11 cellular contexts compared by ENCODE assay signal in the genomic region with DNA sequence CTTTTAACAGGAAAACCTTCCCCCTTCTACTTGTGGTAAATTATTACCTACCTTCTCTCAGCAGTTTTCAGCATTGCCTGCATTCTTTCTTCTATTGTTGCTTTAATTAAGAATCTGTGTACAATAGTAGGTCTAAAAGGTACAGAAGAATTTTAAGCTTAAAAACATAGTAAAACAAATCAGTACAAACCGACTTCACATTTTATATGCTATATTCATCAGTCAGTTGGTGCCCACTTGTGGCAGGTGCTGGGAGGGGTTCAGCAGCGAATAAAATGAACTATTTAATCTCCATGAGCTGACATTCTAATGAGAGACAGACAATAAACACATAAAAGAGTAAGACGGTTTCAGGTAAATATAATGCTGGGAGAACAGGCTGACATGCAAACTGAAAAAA.
DNase-seq lines count a peak whose midpoint lies in the region; ATAC-seq, FAIRE-seq and TF ChIP-seq lines count a peak whose summit lies in the region.
"Had no signal": no experiment of that assay in that cellular context is flagged by ENCODE, and none has a peak within 500 bp of the region (broad histone marks: within the 10 kb centered on the region; RNA-seq: fewer than 3 reads in every experiment).

No MANE protein-coding gene starts in this region.

- H3K79me2 ChIP-seq in Loucy (ENCODE audit: insufficient read depth, low read length) (no peaks in the 10 kb centered on the region), neural cell (replicated peaks; ENCODE audit: insufficient read depth, low read length) (no peaks in the 10 kb centered on the region)

- no peaks in the 10 kb centered on the region for H3K4me1 ChIP-seq in Loucy (ENCODE audit: insufficient read depth, low read length, poor library complexity, severe bottlenecking)
- H3K4me1 ChIP-seq: BLaER1 had no signal

- H3K4me2 ChIP-seq in Loucy (ENCODE audit: low read depth, low read length, poor library complexity, severe bottlenecking) (no peak overlapping the region), neural cell (ENCODE audit: low read length) (no peak overlapping the region)
- H3K4me2 ChIP-seq: BLaER1 had no signal

- H4K20me1 ChIP-seq in Loucy (ENCODE audit: insufficient read depth, low read length, poor library complexity, severe bottlenecking) = no peaks in the 10 kb centered on the region
- no peaks in the 10 kb centered on the region for H4K20me1 ChIP-seq in neural cell (ENCODE audit: insufficient read depth)
- H4K20me1 ChIP-seq: BLaER1 had no signal

- H3K4me3 ChIP-seq in Loucy (ENCODE audit: low read length, poor library complexity, severe bottlenecking) (no peak overlapping the region), bronchial epithelial cell (ENCODE audit: low read depth, low read length) (no peak overlapping the region), neural cell (ENCODE audit: low read length) (no peak overlapping the region)
- H3K4me3 ChIP-seq: BLaER1 had no signal

- no peak overlapping the region for H3K27ac ChIP-seq in neural cell (ENCODE audit: low read length)
- H3K27ac ChIP-seq: BLaER1 had no signal

- peak; percentile 17 for DNase-seq in DMS53 (lab: John Stamatoyannopoulos, UW)
- DNase-seq in DMS53 treated with DMSO at 0.1 percent for 48 hours (lab: John Stamatoyannopoulos, UW; ENCODE audit: unreplicated experiment) = no peak
- DNase-seq in bronchial epithelial cell (ENCODE audit: low read depth) = peak; percentile 8
- no peak for DNase-seq in SW 1271 (lab: John Stamatoyannopoulos, UW)
- DNase-seq in SIG-M5 (lab: John Stamatoyannopoulos, UW) = no peak
- DNase-seq: NCI-H146 had no signal

- H3K9me2 ChIP-seq in Loucy (replicated peaks; ENCODE audit: low read depth, low read length) (no peaks in the 10 kb centered on the region), neural cell (ENCODE audit: insufficient read depth, low read length) (no peaks in the 10 kb centered on the region)

- H3K27me3 ChIP-seq in Loucy (ENCODE audit: insufficient read depth, low read length, poor library complexity, severe bottlenecking) (no peaks in the 10 kb centered on the region), bronchial epithelial cell (ENCODE audit: control insufficient read depth, insufficient read depth, low read length) (no peaks in the 10 kb centered on the region), neural cell (ENCODE audit: insufficient read depth, low read depth, low read length) (no peaks in the 10 kb centered on the region)
- H3K27me3 ChIP-seq: BLaER1 had no signal

- no peak overlapping the region for H2AFZ ChIP-seq in Loucy (ENCODE audit: low read length)
- H2AFZ ChIP-seq in neural cell (ENCODE audit: low read depth, low read length) = no peak overlapping the region

- ATAC-seq in HG02938 (IDR thresholded peaks at IDR 0.05; ENCODE audit: unreplicated experiment) = no peak

- TF ChIP-seq CTCF in Loucy (conservative IDR thresholded peaks at IDR 0.05; ENCODE audit: low read length) (peak; percentile 81), bronchial epithelial cell (IDR thresholded peaks at IDR 0.05; ENCODE audit: insufficient read depth, low read length, severe bottlenecking) (no peak), neural cell (IDR thresholded peaks at IDR 0.05; ENCODE audit: poor library complexity, severe bottlenecking) (peak; percentile 50)

- H3K36me3 ChIP-seq in Loucy (ENCODE audit: insufficient read depth, low read length) (peaks cover 15% of the 10 kb centered on the region; the same call in 1 of the 2 replicates), bronchial epithelial cell (ENCODE audit: control insufficient read depth, insufficient read depth, low read length) (peaks cover 2% of the 10 kb centered on the region), neural cell (ENCODE audit: insufficient read depth, low read length) (peaks cover 9% of the 10 kb centered on the region)

- TF ChIP-seq RAD21 in neural cell (conservative IDR thresholded peaks at IDR 0.05) = peak; percentile 57

- TF ChIP-seq EP300 in neural cell (conservative IDR thresholded peaks at IDR 0.05; ENCODE audit: poor library complexity, severe bottlenecking) = no peak

- H3K9ac ChIP-seq in Loucy (ENCODE audit: low read depth, low read length, poor library complexity, severe bottlenecking) = no peak overlapping the region
- H3K9ac ChIP-seq in neural cell (ENCODE audit: low read length) = no peak overlapping the region
- H3K9ac ChIP-seq: BLaER1 had no signal

- H3F3A ChIP-seq in Loucy (ENCODE audit: low read depth) (no peaks in the 10 kb centered on the region), neural cell (ENCODE audit: insufficient read depth, low read length, poor library complexity, severe bottlenecking) (no peaks in the 10 kb centered on the region)

- FAIRE-seq in bronchial epithelial cell (lab: Jason Lieb, UNC) = no peak
- FAIRE-seq: endometrium had no signal

- H3K9me3 ChIP-seq in Loucy (ENCODE audit: insufficient read depth, low read depth, low read length) (no peaks in the 10 kb centered on the region), neural cell (ENCODE audit: low read length) (no peaks in the 10 kb centered on the region)
- H3K9me3 ChIP-seq: BLaER1 had no signal

TF ChIP-seq in neural cell, 6 proteins besides CTCF, POLR2A, EP300 and RAD21:
- TF ChIP-seq SMC3 (conservative IDR thresholded peaks at IDR 0.05; ENCODE audit: poor library complexity) (peak; percentile 32), MXI1 (conservative IDR thresholded peaks at IDR 0.05; ENCODE audit: poor library complexity, severe bottlenecking) (no peak), TAF1 (IDR thresholded peaks at IDR 0.05; ENCODE audit: low read depth) (no peak), EZH2 (IDR thresholded peaks at IDR 0.05; ENCODE audit: borderline replicate concordance, insufficient read depth, low read length, poor library complexity, severe bottlenecking) (no peak), POLR2AphosphoS5 (IDR thresholded peaks at IDR 0.05) (no peak)
- TF ChIP-seq, protein P1, sequence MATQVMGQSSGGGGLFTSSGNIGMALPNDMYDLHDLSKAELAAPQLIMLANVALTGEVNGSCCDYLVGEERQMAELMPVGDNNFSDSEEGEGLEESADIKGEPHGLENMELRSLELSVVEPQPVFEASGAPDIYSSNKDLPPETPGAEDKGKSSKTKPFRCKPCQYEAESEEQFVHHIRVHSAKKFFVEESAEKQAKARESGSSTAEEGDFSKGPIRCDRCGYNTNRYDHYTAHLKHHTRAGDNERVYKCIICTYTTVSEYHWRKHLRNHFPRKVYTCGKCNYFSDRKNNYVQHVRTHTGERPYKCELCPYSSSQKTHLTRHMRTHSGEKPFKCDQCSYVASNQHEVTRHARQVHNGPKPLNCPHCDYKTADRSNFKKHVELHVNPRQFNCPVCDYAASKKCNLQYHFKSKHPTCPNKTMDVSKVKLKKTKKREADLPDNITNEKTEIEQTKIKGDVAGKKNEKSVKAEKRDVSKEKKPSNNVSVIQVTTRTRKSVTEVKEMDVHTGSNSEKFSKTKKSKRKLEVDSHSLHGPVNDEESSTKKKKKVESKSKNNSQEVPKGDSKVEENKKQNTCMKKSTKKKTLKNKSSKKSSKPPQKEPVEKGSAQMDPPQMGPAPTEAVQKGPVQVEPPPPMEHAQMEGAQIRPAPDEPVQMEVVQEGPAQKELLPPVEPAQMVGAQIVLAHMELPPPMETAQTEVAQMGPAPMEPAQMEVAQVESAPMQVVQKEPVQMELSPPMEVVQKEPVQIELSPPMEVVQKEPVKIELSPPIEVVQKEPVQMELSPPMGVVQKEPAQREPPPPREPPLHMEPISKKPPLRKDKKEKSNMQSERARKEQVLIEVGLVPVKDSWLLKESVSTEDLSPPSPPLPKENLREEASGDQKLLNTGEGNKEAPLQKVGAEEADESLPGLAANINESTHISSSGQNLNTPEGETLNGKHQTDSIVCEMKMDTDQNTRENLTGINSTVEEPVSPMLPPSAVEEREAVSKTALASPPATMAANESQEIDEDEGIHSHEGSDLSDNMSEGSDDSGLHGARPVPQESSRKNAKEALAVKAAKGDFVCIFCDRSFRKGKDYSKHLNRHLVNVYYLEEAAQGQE (IDR thresholded peaks at IDR 0.05; ENCODE audit: borderline replicate concordance) = no peak

Comparison
In these comparisons a context has a peak if more than half of its experiments do, and no peak if none do; other contexts are left out.
1. DNase-seq: peak in DMS53 (single experiment) and bronchial epithelial cell (single experiment); none in DMS53 treated with DMSO at 0.1 percent for 48 hours (single experiment), SW 1271 (0 of 2) and SIG-M5 (single experiment).